ENCODE assay signal across 1 cellular context in the genomic region with DNA sequence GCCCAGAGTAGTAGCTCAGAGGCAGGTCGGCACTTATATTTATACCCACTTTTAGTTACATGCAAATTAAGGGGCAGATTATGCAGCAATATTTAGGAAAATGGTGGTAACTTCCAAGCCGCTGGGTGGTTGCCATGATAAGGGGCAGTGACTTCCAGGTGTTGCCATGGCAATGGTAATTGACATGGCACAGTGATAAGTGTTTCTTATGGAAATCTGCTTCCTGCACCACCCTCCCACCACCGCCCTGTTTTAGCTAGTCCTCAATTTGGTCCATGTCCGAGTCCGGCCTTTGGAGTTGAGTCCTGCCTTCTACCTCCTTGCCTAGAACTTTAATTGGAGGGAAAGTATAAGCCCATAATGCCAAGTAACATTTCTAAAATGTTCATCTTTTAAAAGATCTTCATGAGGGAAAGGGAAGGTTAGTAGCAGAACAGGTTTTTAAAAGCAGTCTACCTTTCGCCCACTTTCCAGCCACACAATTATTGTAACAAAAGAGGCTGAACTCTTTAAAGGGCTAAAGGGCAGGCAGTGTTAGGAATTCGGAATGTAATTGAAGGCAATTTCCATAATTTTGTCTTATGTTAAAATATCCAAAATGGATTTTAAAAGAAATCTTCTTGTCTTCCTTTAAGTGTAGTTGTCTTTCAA.
TF ChIP-seq lines count a peak whose summit lies in the region.

No MANE protein-coding gene starts in this region.

TF ChIP-seq in K562, 482 proteins besides CTCF, POLR2A, EP300 and RAD21:
- peak; percentile 81 for TF ChIP-seq RFX1 (IDR thresholded peaks at IDR 0.05)
- no peak for TF ChIP-seq MCM3 (IDR thresholded peaks at IDR 0.05)
- TF ChIP-seq, protein P1, sequence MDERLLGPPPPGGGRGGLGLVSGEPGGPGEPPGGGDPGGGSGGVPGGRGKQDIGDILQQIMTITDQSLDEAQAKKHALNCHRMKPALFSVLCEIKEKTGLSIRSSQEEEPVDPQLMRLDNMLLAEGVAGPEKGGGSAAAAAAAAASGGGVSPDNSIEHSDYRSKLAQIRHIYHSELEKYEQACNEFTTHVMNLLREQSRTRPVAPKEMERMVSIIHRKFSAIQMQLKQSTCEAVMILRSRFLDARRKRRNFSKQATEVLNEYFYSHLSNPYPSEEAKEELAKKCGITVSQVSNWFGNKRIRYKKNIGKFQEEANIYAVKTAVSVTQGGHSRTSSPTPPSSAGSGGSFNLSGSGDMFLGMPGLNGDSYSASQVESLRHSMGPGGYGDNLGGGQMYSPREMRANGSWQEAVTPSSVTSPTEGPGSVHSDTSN (CRISPR knock-in tag; IDR thresholded peaks at IDR 0.05; ENCODE audit: low read depth) = no peak
- TF ChIP-seq, protein P1 (tag; conservative IDR thresholded peaks at IDR 0.05; ENCODE audit: low read depth) = peak; percentile 48
- TF ChIP-seq PKNOX1 (IDR thresholded peaks at IDR 0.05) = peak; percentile 75
